Comparison of ENCODE assay signal across 7 cellular contexts in genomic region chr11:128302425-128303186, GRCh38.
DNase-seq lines count a peak whose midpoint lies in the region; ATAC-seq and TF ChIP-seq lines count a peak whose summit lies in the region.

No MANE protein-coding gene starts in this region.

- no peak overlapping the region for H3K4ac ChIP-seq in neuronal stem cell (ENCODE audit: low read length)

- H3K18ac ChIP-seq in neuronal stem cell (ENCODE audit: low read length), result no peak overlapping the region

- H3K27me3 ChIP-seq in heart right ventricle (no peaks in the 10 kb centered on the region), colonic mucosa (no peaks in the 10 kb centered on the region), neuronal stem cell (ENCODE audit: control insufficient read depth in 3 of 3, insufficient read depth in 3 of 3, low read depth in 1 of 3, low read length in 3 of 3) (no peaks in the 10 kb centered on the region)

- H2BK15ac ChIP-seq in neuronal stem cell (ENCODE audit: low read length), result no peak overlapping the region

- intact Hi-C loops in heart right ventricle (cut with DNase I) (no loop called here), colonic mucosa (cut with DNase I) (no loop called here)

- H3K36me3 ChIP-seq in heart right ventricle (no peaks in the 10 kb centered on the region), colonic mucosa (no peaks in the 10 kb centered on the region), neuronal stem cell (replicated peaks in 1 of 2; ENCODE audit: control insufficient read depth in 2 of 2, insufficient read depth in 2 of 2, low read length in 2 of 2) (no peaks in the 10 kb centered on the region)

- H2BK5ac ChIP-seq in neuronal stem cell (ENCODE audit: low read length), result no peak overlapping the region

- H4K8ac ChIP-seq in neuronal stem cell (ENCODE audit: low read depth, low read length), result no peak overlapping the region

- no peak overlapping the region for H4K91ac ChIP-seq in neuronal stem cell (ENCODE audit: low read depth, low read length, poor library complexity)

- peak; percentile 76 for ATAC-seq in GM19023 (IDR thresholded peaks at IDR 0.05; ENCODE audit: unreplicated experiment)
- peak; percentile 78 for ATAC-seq in HG02870 (IDR thresholded peaks at IDR 0.05; ENCODE audit: unreplicated experiment)
- peak in 5 of 8 donors; percentile 26 to 67 (median 56) for ATAC-seq in heart right ventricle

- H2BK12ac ChIP-seq in neuronal stem cell (ENCODE audit: low read length), result no peak overlapping the region

- no peak for TF ChIP-seq CTCF in heart right ventricle (IDR thresholded peaks at IDR 0.05)
- no peak for TF ChIP-seq CTCF in colonic mucosa (IDR thresholded peaks at IDR 0.05)

- no peaks in the 10 kb centered on the region for H3K79me1 ChIP-seq in neuronal stem cell (ENCODE audit: low read depth, low read length)

- H3K27ac ChIP-seq in heart right ventricle (peak overlapping the region in 2 of 10 donors; percentile 31 to 81), colonic mucosa (no peak overlapping the region), neuronal stem cell (replicated peaks; ENCODE audit: low read length) (no peak overlapping the region)

- no peak overlapping the region for H3K23ac ChIP-seq in neuronal stem cell (ENCODE audit: low read depth, low read length, poor library complexity)

- H2AFZ ChIP-seq in neuronal stem cell (ENCODE audit: low read length), result no peak overlapping the region

- H3K4me3 ChIP-seq in heart right ventricle (peak overlapping the region in 1 of 10 donors; percentile 26), colonic mucosa (no peak overlapping the region), neuronal stem cell (ENCODE audit: low read length in 2 of 2) (no peak overlapping the region)

- H3K14ac ChIP-seq in neuronal stem cell (ENCODE audit: low read length), result no peak overlapping the region

- WGBS in heart right ventricle, 2 donors, result 72 to 77% methylated on average over 7 of the region's 7 CpGs
- no CpG with 5 or more reads among the region's 7 CpGs for WGBS in neuronal stem cell (ENCODE audit: extremely low coverage in 2 of 2, insufficient read length in 2 of 2, insufficient replicate concordance in 1 of 2), 2 donors

- H3K4me2 ChIP-seq in neuronal stem cell (ENCODE audit: insufficient read depth, low read length, poor library complexity, severe bottlenecking), result no peak overlapping the region

- no peak overlapping the region for H2BK120ac ChIP-seq in neuronal stem cell (ENCODE audit: low read depth, low read length)

- H3K4me1 ChIP-seq in heart right ventricle, result peaks cover 4 to 54% (median 24%) of the 10 kb centered on the region in 9 donors
- H3K4me1 ChIP-seq in colonic mucosa, result no peaks in the 10 kb centered on the region
- peaks cover 2 to 6% of the 10 kb centered on the region in 2 donors for H3K4me1 ChIP-seq in neuronal stem cell (ENCODE audit: control insufficient read depth in 2 of 2, insufficient read depth in 1 of 2, low read depth in 1 of 2, low read length in 2 of 2)

- H2AK5ac ChIP-seq in neuronal stem cell (ENCODE audit: low read depth, low read length), result no peak overlapping the region

- DNase-seq in SW480 (ENCODE audit: low spot score), result peak; percentile 18
- DNase-seq in heart right ventricle, result no peak
- no peak for DNase-seq in hepatic stellate cell (ENCODE audit: low spot score)
- DNase-seq in colonic mucosa, result no peak
- DNase-seq in neuronal stem cell (ENCODE audit: low spot score), result no peak

- H3K9me3 ChIP-seq in heart right ventricle (no peaks in the 10 kb centered on the region), colonic mucosa (no peaks in the 10 kb centered on the region), neuronal stem cell (replicated peaks in 1 of 2; ENCODE audit: control insufficient read depth in 2 of 2, insufficient read depth in 1 of 2, low read depth in 1 of 2, low read length in 2 of 2) (no peaks in the 10 kb centered on the region)

- H3K9ac ChIP-seq in colonic mucosa (ENCODE audit: low read depth in 2 of 2, low read length in 2 of 2) (no peak overlapping the region), neuronal stem cell (ENCODE audit: low read depth, low read length, poor library complexity) (no peak overlapping the region)
